ENCODE assay signal across 8 cellular contexts in the genomic region with DNA sequence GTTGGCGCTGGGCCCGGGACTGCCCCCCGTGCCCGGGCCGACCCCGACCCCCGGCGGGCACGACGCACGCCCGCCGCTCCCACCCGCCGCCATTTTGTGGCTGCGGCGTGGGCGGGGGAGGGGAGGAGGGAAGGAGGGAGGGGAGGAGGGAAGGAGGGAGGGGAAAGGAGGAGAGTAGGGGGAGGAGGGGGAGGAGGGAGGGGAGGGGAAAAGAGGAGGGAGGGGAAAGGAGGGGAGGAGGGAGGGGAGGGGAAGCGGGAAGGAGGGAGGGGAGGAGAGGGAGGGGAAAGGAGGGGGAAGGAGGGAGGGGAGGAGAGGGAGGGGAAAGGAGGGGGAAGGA. TPM values are rescaled to one million over a fixed set of nuclear protein-coding genes. Genes with fewer than 3 reads are reported as not detected.
DNase-seq lines count a peak whose midpoint lies in the region; ATAC-seq and TF ChIP-seq lines count a peak whose summit lies in the region.

A gene (minus strand): TSS at position 104 of the 340 bp plus-strand sequence. CDS start 11 bp downstream, at position 93.

- CTCF ChIA-PET in OCI-LY7 (lab: Charles Lee; ENCODE audit: unreplicated experiment), result no interaction called here

- H3K27me3 ChIP-seq in upper lobe of right lung, result no peaks in the 10 kb centered on the region

- no TSS peak for BruUV-seq in OCI-LY7 (replicated peaks; lab: Mats Ljungman, UMichigan)

- H3K4me1 ChIP-seq in OCI-LY7 (ENCODE audit: insufficient read depth, low read length, poor library complexity, severe bottlenecking) (peaks cover 20% of the 10 kb centered on the region), upper lobe of right lung (peaks cover 5% of the 10 kb centered on the region)

- peaks cover 19% of the 10 kb centered on the region; the same call in 1 of the 2 replicates for H3K79me2 ChIP-seq in OCI-LY7 (ENCODE audit: insufficient read depth, low read depth, low read length)

- H3K9me2 ChIP-seq in OCI-LY7 (ENCODE audit: insufficient read depth, low read length), result no peaks in the 10 kb centered on the region

- peak within 1 kb of the TSS; percentile 59 for H3K4me3 Mint-ChIP-seq in activated naive CD4-positive, alpha-beta T cell treated with anti-CD3 and anti-CD28 coated beads, Interleukin-2, amount 50 U/mL, for 24 hours

- no peaks in the 10 kb centered on the region for H4K20me1 ChIP-seq in OCI-LY7 (ENCODE audit: insufficient read depth, low read length)

- H3K27ac ChIP-seq in OCI-LY7 (ENCODE audit: low read depth, low read length, poor library complexity, severe bottlenecking), result peak within 1 kb of the TSS; percentile 51
- peak within 1 kb of the TSS; percentile 47 for H3K27ac ChIP-seq in upper lobe of right lung

- peaks cover 17% of the 10 kb centered on the region for H3K4me1 Mint-ChIP-seq in activated naive CD4-positive, alpha-beta T cell treated with anti-CD3 and anti-CD28 coated beads, Interleukin-2, amount 50 U/mL, for 24 hours

- peak within 1 kb of the TSS; percentile 87 for H3K4me2 ChIP-seq in OCI-LY7 (ENCODE audit: low read length)

- POLR2A ChIA-PET in OCI-LY7 (lab: Charles Lee), result no interaction called here

- TF ChIP-seq POLR2A in GM19099 (IDR thresholded peaks at IDR 0.05; ENCODE audit: extremely low read depth, insufficient read length, low read depth), result peak; percentile 51

- H3K9me3 Mint-ChIP-seq in activated naive CD4-positive, alpha-beta T cell treated with anti-CD3 and anti-CD28 coated beads, Interleukin-2, amount 50 U/mL, for 24 hours, result no peaks in the 10 kb centered on the region

- H3K36me3 ChIP-seq in OCI-LY7 (ENCODE audit: insufficient read depth, low read length), result peaks cover 21% of the 10 kb centered on the region
- H3K36me3 ChIP-seq in upper lobe of right lung, result no peaks in the 10 kb centered on the region

- peak; percentile 29 for ATAC-seq in omental fat pad (ENCODE audit: low FRiP score)
- peak; percentile 45 for ATAC-seq in upper lobe of right lung

- H3K4me3 ChIP-seq in OCI-LY7 (ENCODE audit: low read depth, low read length, poor library complexity, severe bottlenecking) (peak within 1 kb of the TSS; percentile 72), upper lobe of right lung (peak within 1 kb of the TSS; percentile 59)

- H3K27me3 Mint-ChIP-seq in activated naive CD4-positive, alpha-beta T cell treated with anti-CD3 and anti-CD28 coated beads, Interleukin-2, amount 50 U/mL, for 24 hours, result no peaks in the 10 kb centered on the region

- peak within 1 kb of the TSS; percentile 79; the same call in 1 of the 2 replicates for H2AFZ ChIP-seq in OCI-LY7 (ENCODE audit: low read length)

- no peaks in the 10 kb centered on the region for H3K36me3 Mint-ChIP-seq in activated naive CD4-positive, alpha-beta T cell treated with anti-CD3 and anti-CD28 coated beads, Interleukin-2, amount 50 U/mL, for 24 hours

- no peaks in the 10 kb centered on the region for H3K9me3 ChIP-seq in OCI-LY7 (ENCODE audit: low read length)
- H3K9me3 ChIP-seq in upper lobe of right lung, result no peaks in the 10 kb centered on the region

- no peak for TF ChIP-seq CTCF in OCI-LY7 (conservative IDR thresholded peaks at IDR 0.05; ENCODE audit: low read length)
- no peak for TF ChIP-seq CTCF in omental fat pad (IDR thresholded peaks at IDR 0.05)
- TF ChIP-seq CTCF in upper lobe of right lung (IDR thresholded peaks at IDR 0.05), result no peak

- intact Hi-C loops in OCI-LY7 (cut with micrococcal nuclease; ENCODE audit: unreplicated experiment) (loop anchor here (5.0 kb wide), 2 partner anchors 118 to 137 kb away; a partner anchor contains a TSS), upper lobe of right lung (cut with DNase I) (loop anchor here (5.0 kb wide), 1 partner anchor 52 kb away; no protein-coding TSS in a partner anchor)

- H3K27ac Mint-ChIP-seq in activated naive CD4-positive, alpha-beta T cell treated with anti-CD3 and anti-CD28 coated beads, Interleukin-2, amount 50 U/mL, for 24 hours, result peak within 1 kb of the TSS; percentile 17

- DNase-seq in A172 (ENCODE audit: low spot score), result peak; percentile 29
- DNase-seq in OCI-LY7 (ENCODE audit: low spot score), result peak; percentile 73
- no peak for DNase-seq in glomerular endothelial cell (ENCODE audit: extremely low read depth, low read depth, low spot score)
- no peak for DNase-seq in omental fat pad (ENCODE audit: low spot score)
- DNase-seq in upper lobe of right lung, result no peak
- DNase-seq in SW480 (ENCODE audit: low spot score), result no peak

RNA-seq across cellular contexts. Expression of the gene that starts here (rescaled TPM):
- total RNA-seq in A172 (2014; rRNA removed; shearing (Covaris generic)), result 54.7 and 60.4 TPM in 2 replicates
- total RNA-seq in OCI-LY7 (2014; rRNA removed; shearing (Covaris generic)), result 41.9 and 53.9 TPM in 2 replicates
- 91.6 and 109 TPM in 2 replicates for total RNA-seq in OCI-LY7 (2022)
- 80.6 and 82.3 TPM in 2 replicates for total RNA-seq in glomerular endothelial cell
- 10 to 100 TPM; 37.1 to 58.3 (median 52.8) TPM for total RNA-seq in omental fat pad
- total RNA-seq in upper lobe of right lung, result 56.5 TPM

Comparison
In these comparisons a context has a peak if more than half of its experiments do, and no peak if none do; other contexts are left out.
1. DNase-seq: peak in A172 (single experiment) and OCI-LY7 (single experiment); none in glomerular endothelial cell (single experiment), omental fat pad (single experiment), upper lobe of right lung (single experiment) and SW480 (single experiment).